ENCODE assay signal across 8 cellular contexts in genomic region chr6:73803562-73804221, GRCh38.
DNase-seq lines count a peak whose midpoint lies in the region; ATAC-seq and TF ChIP-seq lines count a peak whose summit lies in the region.

No MANE protein-coding gene starts in this region.

- H3F3A ChIP-seq in SK-N-SH (replicated peaks; ENCODE audit: insufficient read depth) = peaks cover 34% of the 10 kb centered on the region

- TF ChIP-seq RAD21 in HCT116 (IDR thresholded peaks at IDR 0.05; ENCODE audit: low read depth) (peak; percentile 41), SK-N-SH (IDR thresholded peaks at IDR 0.05; ENCODE audit: low read length) (peak; percentile 29)

- CTCF ChIA-PET in HCT116 (lab: Charles Lee) = no interaction called here
- CTCF ChIA-PET in SK-N-SH (lab: Yijun Ruan, JAX) = interaction anchor here (0.6 to 1.7 kb wide), 5 partner anchors 18 to 1406 kb away, joined by 3 to 8 read pairs (median 3); no protein-coding TSS in a partner anchor

- TF ChIP-seq POLR2A in HCT116 (IDR thresholded peaks at IDR 0.05; ENCODE audit: borderline replicate concordance, extremely low read depth, insufficient read depth, insufficient read length) (no peak), prostate gland (IDR thresholded peaks at IDR 0.05) (no peak)

- H2AFZ ChIP-seq in HCT116 (ENCODE audit: low read depth, low read length, poor library complexity, severe bottlenecking) = no peak overlapping the region
- H2AFZ ChIP-seq in SK-N-SH (ENCODE audit: low read depth) = no peak overlapping the region

- H3K4me1 ChIP-seq in HCT116 (ENCODE audit: control insufficient read depth in 1 of 2, insufficient read depth in 2 of 2, low read length in 2 of 2) (no peaks in the 10 kb centered on the region), SK-N-SH (ENCODE audit: control insufficient read depth in 1 of 2, insufficient read depth in 2 of 2, low read depth in 1 of 2, low read length in 1 of 2) (peaks cover 0 to 18% of the 10 kb centered on the region in 2 experiments; a peak in 2 of 4 replicates), upper lobe of right lung (no peaks in the 10 kb centered on the region), prostate gland (replicated peaks) (no peaks in the 10 kb centered on the region)

- 7% methylated on average over 5 of the region's 5 CpGs for WGBS in SK-N-SH (ENCODE audit: low lambda C conversion rate)
- 39% methylated on average over 5 of the region's 5 CpGs for WGBS in prostate gland

- intact Hi-C loops in HCT116 (cut with micrococcal nuclease) = loop anchor here (5.0 kb wide), 1 partner anchor 1404 kb away; the partner anchor contains the start of gene COL12A1
- intact Hi-C loops in upper lobe of right lung (cut with DNase I) = no loop called here
- intact Hi-C loops in prostate gland (cut with DNase I) = no loop called here

- H3K79me2 ChIP-seq in HCT116 (ENCODE audit: insufficient read depth, low read length) (no peaks in the 10 kb centered on the region), SK-N-SH (ENCODE audit: insufficient read depth) (no peaks in the 10 kb centered on the region)

- H3K9me3 ChIP-seq in HCT116 (ENCODE audit: control insufficient read depth in 1 of 2, insufficient read depth in 1 of 2, low read depth in 1 of 2, low read length in 2 of 2) = no peaks in the 10 kb centered on the region
- no peaks in the 10 kb centered on the region for H3K9me3 ChIP-seq in SK-N-SH
- no peaks in the 10 kb centered on the region for H3K9me3 ChIP-seq in upper lobe of right lung
- no peaks in the 10 kb centered on the region for H3K9me3 ChIP-seq in prostate gland

- peak; percentile 89 for ATAC-seq in HCT116
- peak; percentile 35 for ATAC-seq in upper lobe of right lung
- no peak for ATAC-seq in HG03280 (IDR thresholded peaks at IDR 0.05; ENCODE audit: unreplicated experiment)
- ATAC-seq in GM18868 (IDR thresholded peaks at IDR 0.05; ENCODE audit: unreplicated experiment) = no peak

- no peak overlapping the region for H3K4me2 ChIP-seq in HCT116 (ENCODE audit: low read length)
- H3K4me2 ChIP-seq in SK-N-SH = peak overlapping the region; percentile 32; the same call in 1 of the 2 replicates

- BruUV-seq in HCT116 (replicated peaks; lab: Mats Ljungman, UMichigan) = no TSS peak

- H3K27me3 ChIP-seq in HCT116 (ENCODE audit: insufficient read depth, low read length) (no peaks in the 10 kb centered on the region), SK-N-SH (ENCODE audit: insufficient read depth) (no peaks in the 10 kb centered on the region), upper lobe of right lung (no peaks in the 10 kb centered on the region), prostate gland (replicated peaks; ENCODE audit: insufficient read depth) (no peaks in the 10 kb centered on the region)

- H3K27ac ChIP-seq in HCT116 (ENCODE audit: low read depth, low read length) (no peak overlapping the region), SK-N-SH (ENCODE audit: low read depth in 2 of 2, low read length in 1 of 2) (peak overlapping the region; percentile 12 to 78; a peak in 3 of 4 replicates), upper lobe of right lung (no peak overlapping the region), prostate gland (no peak overlapping the region)

- no peaks in the 10 kb centered on the region for H3K9me2 ChIP-seq in HCT116 (ENCODE audit: insufficient read depth)
- H3K9me2 ChIP-seq in SK-N-SH = no peaks in the 10 kb centered on the region

- DNase-seq in DMS53 (lab: John Stamatoyannopoulos, UW) (peak; percentile 82), HCT116 (ENCODE audit: low read depth, low spot score) (peak; percentile 32), SK-N-SH (peak; percentile 19), globus pallidus (ENCODE audit: low spot score) (peak; percentile 24), upper lobe of right lung (no peak), prostate gland (ENCODE audit: low spot score) (no peak)

- no peak overlapping the region for H3K9ac ChIP-seq in HCT116 (ENCODE audit: low read length)
- H3K9ac ChIP-seq in SK-N-SH = peak overlapping the region; percentile 30; the same call in 1 of the 2 replicates

- peak; percentile 6 to 83; a peak in 1 of 4 replicates for TF ChIP-seq EP300 in SK-N-SH (IDR thresholded peaks at IDR 0.05; ENCODE audit: borderline replicate concordance in 1 of 2, low read depth in 1 of 2, low read length in 1 of 2)

- H3K36me3 ChIP-seq in HCT116 (ENCODE audit: control insufficient read depth in 1 of 2, insufficient read depth in 2 of 2, low read length in 2 of 2) = no peaks in the 10 kb centered on the region
- peaks cover 4 to 17% of the 10 kb centered on the region in 2 experiments for H3K36me3 ChIP-seq in SK-N-SH (replicated peaks in 1 of 2; ENCODE audit: control insufficient read depth in 1 of 2, insufficient read depth in 2 of 2, low read length in 1 of 2)
- peaks cover 5% of the 10 kb centered on the region for H3K36me3 ChIP-seq in upper lobe of right lung
- no peaks in the 10 kb centered on the region for H3K36me3 ChIP-seq in prostate gland

- RAD21 ChIA-PET in HCT116 (lab: Charles Lee; ENCODE audit: low non-redundant PET in 1 of 2, low total read pairs in 2 of 2, uncharacterized antibody in 2 of 2, unreplicated experiment in 2 of 2) = no interaction called here

- TF ChIP-seq CTCF in HCT116 (IDR thresholded peaks at IDR 0.05 in 2 of 3, conservative IDR thresholded peaks at IDR 0.05 in 1 of 3; ENCODE audit: borderline replicate concordance in 1 of 3, insufficient read depth in 1 of 3, low read depth in 2 of 3, low read length in 2 of 3) (peak; percentile 29 to 85 (median 78); a peak in 5 of 6 replicates), SK-N-SH (IDR thresholded peaks at IDR 0.05) (peak; percentile 77), upper lobe of right lung (IDR thresholded peaks at IDR 0.05) (peak; percentile 42), prostate gland (IDR thresholded peaks at IDR 0.05) (no peak)

- POLR2A ChIA-PET in HCT116 (lab: Charles Lee) (no interaction called here), SK-N-SH (lab: Yijun Ruan, JAX) (no interaction called here)

- H3K4me3 ChIP-seq in HCT116 (replicated peaks in 1 of 2; ENCODE audit: low read depth in 1 of 2, low read length in 2 of 2) = no peak overlapping the region
- no peak overlapping the region for H3K4me3 ChIP-seq in SK-N-SH (ENCODE audit: low read depth in 2 of 2, low read length in 1 of 2)
- no peak overlapping the region for H3K4me3 ChIP-seq in upper lobe of right lung
- H3K4me3 ChIP-seq in prostate gland = no peak overlapping the region

- H4K20me1 ChIP-seq in HCT116 (ENCODE audit: insufficient read depth) (no peaks in the 10 kb centered on the region), SK-N-SH (ENCODE audit: insufficient read depth) (no peaks in the 10 kb centered on the region)

TF ChIP-seq in HCT116, 20 proteins besides CTCF, POLR2A, EP300 and RAD21 (continues in another document):
- TF ChIP-seq MAX (IDR thresholded peaks at IDR 0.05) = 0 out of 2 replicates have a peak, but pooled peaks have one; percentile 17

TF ChIP-seq in SK-N-SH, 30 proteins besides CTCF, POLR2A, EP300 and RAD21 (continues in another document):
- 0 out of 2 replicates have a peak, but pooled peaks have one; percentile 40 for TF ChIP-seq ZBTB33 (IDR thresholded peaks at IDR 0.05; ENCODE audit: borderline replicate concordance, low read depth)
- peak; percentile 8; the same call in 1 of the 2 replicates for TF ChIP-seq USF1 (IDR thresholded peaks at IDR 0.05; ENCODE audit: borderline replicate concordance, low read depth)
- TF ChIP-seq TCF12 (IDR thresholded peaks at IDR 0.05) = peak; percentile 80
- peak; percentile 77 for TF ChIP-seq PBX3 (IDR thresholded peaks at IDR 0.05)
- TF ChIP-seq FOXM1 (IDR thresholded peaks at IDR 0.05; ENCODE audit: low read depth) = 0 out of 2 replicates have a peak, but pooled peaks have one; percentile 43
- TF ChIP-seq SMC3 (IDR thresholded peaks at IDR 0.05; ENCODE audit: low read depth, low read length) = peak; percentile 20; the same call in 1 of the 2 replicates
- TF ChIP-seq JUND (IDR thresholded peaks at IDR 0.05) = peak; percentile 79
- TF ChIP-seq FOSL2 (IDR thresholded peaks at IDR 0.05; ENCODE audit: borderline replicate concordance, low read depth) = peak; percentile 76
- peak; percentile 34; the same call in 1 of the 2 replicates for TF ChIP-seq MEF2A (IDR thresholded peaks at IDR 0.05; ENCODE audit: borderline replicate concordance, low read depth)
- no peak for TF ChIP-seq RFX5 (IDR thresholded peaks at IDR 0.05; ENCODE audit: low read length)
- peak; percentile 57; the same call in 1 of the 2 replicates for TF ChIP-seq MAX (IDR thresholded peaks at IDR 0.05; ENCODE audit: low read depth)

Comparison
In these comparisons a context has a peak if more than half of its experiments do, and no peak if none do; other contexts are left out.
1. DNase-seq: peak in DMS53 (single experiment), HCT116 (single experiment), SK-N-SH (single experiment) and globus pallidus (single experiment); none in upper lobe of right lung (single experiment) and prostate gland (single experiment).
2. ATAC-seq: peak in HCT116 (single experiment) and upper lobe of right lung (single experiment); none in HG03280 (single experiment) and GM18868 (single experiment).
3. H3K27ac ChIP-seq: peak in SK-N-SH (2 of 2); none in HCT116 (single experiment), upper lobe of right lung (single experiment) and prostate gland (0 of 2).
4. CTCF ChIP-seq: peak in HCT116 (3 of 3), SK-N-SH (single experiment) and upper lobe of right lung (single experiment); none in prostate gland (0 of 4).